8 cellular contexts compared by ENCODE assay signal in the genomic region with DNA sequence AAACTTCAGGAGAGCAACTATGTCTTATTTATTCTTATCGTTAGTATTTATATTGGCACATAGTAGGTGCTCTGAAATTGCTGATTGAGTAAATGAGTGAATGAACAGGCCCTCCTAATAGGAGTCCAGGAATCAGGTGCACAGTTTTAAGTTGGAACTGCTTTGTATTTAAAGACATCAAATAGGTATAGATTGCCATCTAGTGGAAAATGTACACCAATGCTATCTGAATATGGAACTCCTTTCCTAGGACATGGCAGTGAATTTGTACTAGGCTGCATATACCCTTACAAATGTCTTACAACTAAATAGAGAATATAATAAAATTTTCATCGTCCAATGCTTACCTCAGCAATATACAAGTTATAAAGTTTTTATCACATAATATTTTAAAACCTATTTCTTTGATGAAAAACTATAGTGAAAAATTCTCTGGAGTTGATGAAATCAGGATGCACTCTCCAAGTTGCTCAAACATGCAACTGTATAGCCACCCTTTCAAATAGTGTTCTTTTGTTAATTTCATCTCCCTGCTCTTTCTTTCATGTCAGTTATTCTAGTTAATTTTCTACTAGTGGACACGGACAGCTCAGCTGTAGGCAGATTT.
DNase-seq lines count a peak whose midpoint lies in the region; ATAC-seq and TF ChIP-seq lines count a peak whose summit lies in the region.

No MANE protein-coding gene starts in this region.

- in situ Hi-C loops in G401 (cut with HindIII; ENCODE audit: low sequenced_read_pairs): no loop called here

- H3K27ac Mint-ChIP-seq in type B pancreatic cell: no peak overlapping the region

- peak; percentile 89 for ATAC-seq in GM21723 (IDR thresholded peaks at IDR 0.05; ENCODE audit: unreplicated experiment)
- ATAC-seq in HG03342 (IDR thresholded peaks at IDR 0.05; ENCODE audit: unreplicated experiment): no peak

- no peaks in the 10 kb centered on the region for H3K4me1 Mint-ChIP-seq in type B pancreatic cell (ENCODE audit: unreplicated experiment)

- H3K9me2 ChIP-seq in Karpas-422 (replicated peaks; ENCODE audit: insufficient read depth, low read length): no peaks in the 10 kb centered on the region

- H2AFZ ChIP-seq in Karpas-422 (ENCODE audit: low read length): no peak overlapping the region

- peak; percentile 82 for TF ChIP-seq CTCF in type B pancreatic cell (conservative IDR thresholded peaks at IDR 0.05)

- H3K36me3 ChIP-seq in Karpas-422 (ENCODE audit: insufficient read depth, low read length): no peaks in the 10 kb centered on the region

- H3K27ac ChIP-seq in Karpas-422 (ENCODE audit: low read length): no peak overlapping the region

- no peak overlapping the region for H3K4me2 ChIP-seq in Karpas-422 (ENCODE audit: low read depth, low read length, poor library complexity, severe bottlenecking)

- H3K79me2 ChIP-seq in Karpas-422 (ENCODE audit: low read length): no peaks in the 10 kb centered on the region

- no peak overlapping the region for H3K4me3 ChIP-seq in Karpas-422 (ENCODE audit: low read length)

- no peaks in the 10 kb centered on the region for H3K27me3 Mint-ChIP-seq in type B pancreatic cell

- H3K4me1 ChIP-seq in Karpas-422 (ENCODE audit: low read length): no peaks in the 10 kb centered on the region

- DNase-seq in G401 (ENCODE audit: low spot score) (peak; percentile 74), Karpas-422 (peak; percentile 67), SHP77 (lab: John Stamatoyannopoulos, UW) (peak; percentile 31 to 57), globus pallidus (ENCODE audit: low spot score) (peak; percentile 40), type B pancreatic cell (ENCODE audit: extremely low spot score, unreplicated experiment) (no peak), HK-2 (ENCODE audit: unreplicated experiment) (no peak)

- no peak overlapping the region for H3K4me3 Mint-ChIP-seq in type B pancreatic cell

- H3K9ac ChIP-seq in Karpas-422 (ENCODE audit: low read length): no peak overlapping the region

- no peaks in the 10 kb centered on the region for H3K9me3 Mint-ChIP-seq in type B pancreatic cell

- no peaks in the 10 kb centered on the region for H4K20me1 ChIP-seq in Karpas-422 (ENCODE audit: insufficient read depth, low read depth, low read length)

- H3K9me3 ChIP-seq in Karpas-422 (ENCODE audit: low read length): no peaks in the 10 kb centered on the region

- H3K36me3 Mint-ChIP-seq in type B pancreatic cell: no peaks in the 10 kb centered on the region

- H3K27me3 ChIP-seq in Karpas-422 (ENCODE audit: low read length): no peaks in the 10 kb centered on the region

Comparison
In these comparisons a context has a peak if more than half of its experiments do, and no peak if none do; other contexts are left out.
1. DNase-seq: peak in G401 (single experiment), Karpas-422 (single experiment), SHP77 (2 of 2) and globus pallidus (single experiment); none in type B pancreatic cell (single experiment) and HK-2 (single experiment).